17 cellular contexts compared by ENCODE assay signal in the genomic region with DNA sequence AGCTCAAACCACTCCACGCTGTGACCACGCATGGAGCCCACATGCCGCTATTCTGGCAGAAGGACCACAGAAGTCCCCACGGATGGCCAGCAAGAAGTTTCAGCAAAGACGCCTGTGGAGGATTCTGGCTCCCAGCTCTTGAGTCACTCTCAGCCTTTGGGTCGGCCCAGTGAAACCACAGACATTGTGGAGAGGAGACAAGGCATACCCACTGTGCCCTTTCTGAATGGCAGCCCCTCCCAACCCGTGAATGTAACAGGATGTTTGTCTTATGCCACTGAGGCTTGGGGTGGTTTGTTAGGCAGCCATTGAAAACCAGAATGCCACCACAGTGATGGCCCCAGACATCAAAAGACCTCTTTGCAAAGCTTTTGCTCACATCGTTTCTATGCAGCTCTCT.
"Had no signal": no experiment of that assay in that cellular context is flagged by ENCODE, and none has a peak within 500 bp of the region (broad histone marks: within the 10 kb centered on the region; RNA-seq: fewer than 3 reads in every experiment).

No MANE protein-coding gene starts in this region.

- H3K27ac Mint-ChIP-seq: activated naive CD8-positive, alpha-beta T cell treated with anti-CD3 and anti-CD28 coated beads, Interleukin-2, amount 10 ng/mL, durations not matched to agents 7 days and 5 days; activated T-cell treated with anti-CD3 and anti-CD28 coated beads, Interleukin-2, amount 50 U/mL, for 72 hours; T-helper 2 cell treated with Interferon-gamma antibody and Interleukin-4, amounts not matched to agents 5 μg/mL and 100 μg/mL, for 36 hours; type B pancreatic cell had no signal

- H3K4me3 ChIP-seq: breast epithelium, heart left ventricle, left lung, pancreas, suprapubic skin had no signal

- H3K9me3 ChIP-seq: breast epithelium, heart left ventricle, left lung, pancreas, suprapubic skin had no signal

- DNase-seq: activated CD4-positive, alpha-beta T cell treated with anti-CD3 and anti-CD28 coated beads, Interleukin-2, amount 50 U/mL, for 4 hours; activated CD4-positive, CD25-positive, alpha-beta regulatory T cell treated with anti-CD3 and anti-CD28 coated beads, Interleukin-2, amount 50 U/mL, for 72 hours; activated gamma-delta T cell treated with Interleukin-2 at 50 U/mL for 16 hours; activated naive CD8-positive, alpha-beta T cell treated with anti-CD3 and anti-CD28 coated beads, Interleukin-2, amount 10 ng/mL, durations not matched to agents 7 days and 5 days; activated T-cell treated with anti-CD3 and anti-CD28 coated beads, Interleukin-2, amount 50 U/mL, for 72 hours; foreskin keratinocyte; mesendoderm; stimulated activated CD4-positive, alpha-beta T cell treated with anti-CD3 and anti-CD28 coated beads, Interleukin-2, amount 100 ng/mL, for 24 hours; stimulated activated naive CD4-positive, alpha-beta T cell had no signal

- H3K27me3 ChIP-seq: breast epithelium, heart left ventricle, pancreas had no signal

- H3K4me3 Mint-ChIP-seq: activated naive CD8-positive, alpha-beta T cell treated with anti-CD3 and anti-CD28 coated beads, Interleukin-2, amount 10 ng/mL, durations not matched to agents 7 days and 5 days; activated T-cell treated with anti-CD3 and anti-CD28 coated beads, Interleukin-2, amount 50 U/mL, for 72 hours; neural crest cell; T-helper 2 cell treated with Interferon-gamma antibody and Interleukin-4, amounts not matched to agents 5 μg/mL and 100 μg/mL, for 36 hours; type B pancreatic cell had no signal

- H3K27ac ChIP-seq: breast epithelium, foreskin keratinocyte, left lung, pancreas, suprapubic skin had no signal

- ATAC-seq: foreskin keratinocyte, heart left ventricle, left lung, pancreas had no signal

- H3K36me3 ChIP-seq: breast epithelium, heart left ventricle, left lung, pancreas, suprapubic skin had no signal

- H3K9me3 Mint-ChIP-seq: activated naive CD8-positive, alpha-beta T cell treated with anti-CD3 and anti-CD28 coated beads, Interleukin-2, amount 10 ng/mL, durations not matched to agents 7 days and 5 days; T-helper 2 cell treated with Interferon-gamma antibody and Interleukin-4, amounts not matched to agents 5 μg/mL and 100 μg/mL, for 36 hours; type B pancreatic cell had no signal

- H3K36me3 Mint-ChIP-seq: activated naive CD8-positive, alpha-beta T cell treated with anti-CD3 and anti-CD28 coated beads, Interleukin-2, amount 10 ng/mL, durations not matched to agents 7 days and 5 days; type B pancreatic cell had no signal

- H3K4me1 ChIP-seq: breast epithelium, foreskin keratinocyte, left lung had no signal
